Comparison of ENCODE assay signal across 1 cellular context in the genomic region with DNA sequence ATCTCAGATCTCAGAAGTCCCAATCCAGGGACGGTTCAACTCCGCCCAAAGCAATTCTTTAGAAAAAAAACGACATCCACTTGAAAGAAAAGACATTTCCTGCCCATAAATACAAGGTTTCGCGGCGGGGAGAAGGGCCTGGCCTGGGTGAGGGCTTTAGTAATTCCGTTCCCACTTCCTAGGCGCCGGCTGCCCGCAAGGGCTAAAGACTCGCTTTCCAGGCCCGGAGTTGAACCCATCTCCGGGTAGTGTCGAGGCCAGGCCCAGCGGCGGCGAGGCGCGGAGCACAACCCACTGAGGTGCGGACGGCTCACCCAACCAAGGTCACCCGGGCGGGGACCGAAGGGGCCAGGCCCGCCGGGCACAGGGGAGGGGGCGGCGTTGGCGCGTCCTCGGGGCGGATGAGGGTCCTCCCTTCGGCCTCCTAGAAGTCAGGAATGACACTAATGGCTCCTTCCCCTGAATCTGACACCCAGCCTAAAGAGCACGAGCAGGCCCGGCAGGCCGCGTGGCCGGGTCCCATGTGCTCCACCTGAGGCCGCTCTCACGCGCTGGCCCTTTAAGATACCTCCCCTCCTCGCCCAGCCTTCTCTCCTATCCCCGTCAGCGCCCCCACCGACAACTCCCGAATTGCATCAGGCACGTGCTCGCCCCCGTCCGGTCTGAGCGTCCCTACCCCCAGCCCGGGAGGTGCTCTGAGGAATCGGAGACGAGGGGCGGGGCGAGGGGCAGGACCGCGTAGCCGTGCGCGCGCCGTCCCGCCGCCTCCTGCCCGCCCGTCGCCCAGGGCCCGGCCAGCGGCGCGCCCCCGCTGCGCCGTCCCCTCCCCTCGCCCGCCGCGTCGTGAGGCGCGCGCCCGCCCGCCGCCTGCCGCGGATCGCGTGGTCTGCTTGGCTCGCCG.
A peak's percentile ranks its signal among the peaks of the same experiment; 100 is the strongest.
TF ChIP-seq lines count a peak whose summit lies in the region.

No MANE protein-coding gene starts in this region.

TF ChIP-seq in K562, 482 proteins besides CTCF, POLR2A, EP300 and RAD21 (continued from another document and continues in another):
- TF ChIP-seq, protein P1, sequence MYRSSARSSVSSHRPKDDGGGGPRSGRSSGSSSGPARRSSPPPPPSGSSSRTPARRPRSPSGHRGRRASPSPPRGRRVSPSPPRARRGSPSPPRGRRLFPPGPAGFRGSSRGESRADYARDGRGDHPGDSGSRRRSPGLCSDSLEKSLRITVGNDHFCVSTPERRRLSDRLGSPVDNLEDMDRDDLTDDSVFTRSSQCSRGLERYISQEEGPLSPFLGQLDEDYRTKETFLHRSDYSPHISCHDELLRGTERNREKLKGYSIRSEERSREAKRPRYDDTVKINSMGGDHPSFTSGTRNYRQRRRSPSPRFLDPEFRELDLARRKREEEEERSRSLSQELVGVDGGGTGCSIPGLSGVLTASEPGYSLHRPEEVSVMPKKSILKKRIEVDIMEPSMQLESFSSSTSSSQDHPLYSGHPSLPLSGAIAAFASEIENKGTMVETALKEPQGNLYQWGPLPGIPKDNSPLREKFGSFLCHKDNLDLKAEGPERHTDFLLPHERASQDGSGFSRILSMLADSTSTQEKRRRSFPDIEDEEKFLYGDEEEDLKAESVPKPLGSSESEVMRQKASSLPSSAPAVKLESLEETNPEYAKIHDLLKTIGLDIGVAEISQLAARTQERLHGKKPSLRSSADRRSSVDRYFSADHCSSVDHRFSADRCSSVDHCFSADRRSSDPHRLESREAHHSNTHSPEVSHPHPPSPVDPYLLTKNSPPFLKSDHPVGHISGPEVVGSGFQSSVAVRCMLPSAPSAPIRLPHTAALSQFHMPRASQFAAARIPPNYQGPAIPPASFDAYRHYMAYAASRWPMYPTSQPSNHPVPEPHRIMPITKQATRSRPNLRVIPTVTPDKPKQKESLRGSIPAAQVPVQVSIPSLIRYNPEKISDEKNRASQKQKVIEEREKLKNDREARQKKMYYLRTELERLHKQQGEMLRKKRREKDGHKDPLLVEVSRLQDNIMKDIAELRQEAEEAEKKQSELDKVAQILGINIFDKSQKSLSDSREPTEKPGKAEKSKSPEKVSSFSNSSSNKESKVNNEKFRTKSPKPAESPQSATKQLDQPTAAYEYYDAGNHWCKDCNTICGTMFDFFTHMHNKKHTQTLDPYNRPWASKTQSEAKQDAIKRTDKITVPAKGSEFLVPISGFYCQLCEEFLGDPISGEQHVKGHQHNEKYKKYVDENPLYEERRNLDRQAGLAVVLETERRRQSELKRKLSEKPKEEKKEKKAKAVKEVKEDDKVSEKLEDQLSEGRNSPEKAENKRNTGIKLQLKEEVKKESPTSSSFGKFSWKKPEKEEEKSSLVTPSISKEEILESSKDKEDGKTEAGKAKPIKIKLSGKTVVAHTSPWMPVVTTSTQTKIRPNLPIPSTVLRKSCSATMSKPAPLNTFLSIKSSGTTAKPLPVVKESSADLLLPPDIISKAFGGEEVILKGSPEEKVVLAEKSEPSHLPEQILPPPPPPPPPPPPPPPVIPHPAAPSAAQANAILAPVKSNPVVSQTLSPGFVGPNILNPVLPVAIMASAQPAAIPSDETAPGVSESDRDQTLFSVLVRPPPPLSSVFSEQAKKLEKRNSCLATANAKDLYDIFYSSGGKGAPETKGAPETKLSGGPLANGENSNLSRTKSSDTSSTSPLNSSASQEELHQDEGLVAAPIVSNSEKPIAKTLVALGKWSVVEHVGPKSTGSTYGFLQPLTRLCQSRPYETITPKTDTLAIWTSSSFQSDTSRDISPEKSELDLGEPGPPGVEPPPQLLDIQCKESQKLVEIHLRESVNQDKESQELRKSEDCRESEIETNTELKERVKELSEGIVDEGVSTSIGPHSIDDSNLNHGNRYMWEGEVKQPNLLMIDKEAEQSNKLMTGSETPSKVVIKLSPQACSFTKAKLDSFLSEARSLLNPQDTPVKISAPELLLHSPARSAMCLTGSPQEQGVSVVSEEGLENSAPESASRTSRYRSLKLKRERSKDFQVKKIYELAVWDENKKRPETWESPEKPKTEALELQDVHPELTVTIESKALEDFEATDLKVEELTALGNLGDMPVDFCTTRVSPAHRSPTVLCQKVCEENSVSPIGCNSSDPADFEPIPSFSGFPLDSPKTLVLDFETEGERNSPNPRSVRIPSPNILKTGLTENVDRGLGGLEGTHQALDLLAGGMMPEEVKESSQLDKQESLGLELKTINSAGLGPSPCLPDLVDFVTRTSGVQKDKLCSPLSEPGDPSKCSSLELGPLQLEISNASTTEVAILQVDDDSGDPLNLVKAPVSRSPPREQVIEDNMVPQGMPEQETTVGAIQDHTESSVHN (IDR thresholded peaks at IDR 0.05; ENCODE audit: borderline replicate concordance in 1 of 2, low read depth in 1 of 2), result peak in 1 of 2 experiments; percentile 48; a peak in 1 of 4 replicates
- TF ChIP-seq NR1H2 (CRISPR knock-in tag; IDR thresholded peaks at IDR 0.05) (no peak), TOE1 (IDR thresholded peaks at IDR 0.05; ENCODE audit: borderline replicate concordance) (peak; percentile 91), TOE1 (CRISPR knock-in tag; IDR thresholded peaks at IDR 0.05; ENCODE audit: borderline replicate concordance, low read depth) (peak; percentile 77; the same call in 1 of the 2 replicates), ZNF583 (CRISPR knock-in tag; IDR thresholded peaks at IDR 0.05) (peak; percentile 77; the same call in 1 of the 2 replicates), TAF1 (IDR thresholded peaks at IDR 0.05; ENCODE audit: control insufficient read depth, extremely low read depth, insufficient read depth, low read length, severe bottlenecking) (peak; percentile 18), KLF13 (tag; IDR thresholded peaks at IDR 0.05; ENCODE audit: borderline replicate concordance, low read depth) (peak; percentile 75; the same call in 1 of the 2 replicates), BDP1 (IDR thresholded peaks at IDR 0.05; ENCODE audit: insufficient read depth, insufficient read length) (no peak), EP400 (IDR thresholded peaks at IDR 0.05) (peak; percentile 100), RBM14 (IDR thresholded peaks at IDR 0.05; ENCODE audit: borderline replicate concordance, insufficient read depth, low read depth, low read length) (0 out of 2 replicates have a peak, but pooled peaks have one; percentile 81), ZZZ3 (IDR thresholded peaks at IDR 0.05) (no peak), DIDO1 (tag; IDR thresholded peaks at IDR 0.05; ENCODE audit: low read depth) (no peak), U2AF2 (optimal IDR thresholded peaks at IDR 0.05; ENCODE audit: low read depth, low read length) (no peak), SRF (CRISPR knock-in tag; IDR thresholded peaks at IDR 0.05) (no peak; a peak in 1 of 4 replicates), ZSCAN32 (CRISPR knock-in tag; IDR thresholded peaks at IDR 0.05) (no peak; the same call in 1 of the 2 replicates), EHMT2 (IDR thresholded peaks at IDR 0.05) (no peak), NFXL1 (CRISPR knock-in tag; IDR thresholded peaks at IDR 0.05) (no peak), ZNF668 (CRISPR knock-in tag; IDR thresholded peaks at IDR 0.05) (no peak), ZNF274 (IDR thresholded peaks at IDR 0.05; ENCODE audit: borderline replicate concordance, low read depth, low read length) (no peak), MBD2 (IDR thresholded peaks at IDR 0.05; ENCODE audit: borderline replicate concordance, low read depth) (peak; percentile 60; the same call in 1 of the 2 replicates), HMG20A (CRISPR knock-in tag; conservative IDR thresholded peaks at IDR 0.05) (no peak), GATAD2B (IDR thresholded peaks at IDR 0.05; ENCODE audit: borderline replicate concordance) (peak; percentile 75; the same call in 1 of the 2 replicates), FOXK1 (CRISPR knock-in tag; IDR thresholded peaks at IDR 0.05; ENCODE audit: borderline replicate concordance) (peak; percentile 97), SP1 (CRISPR knock-in tag; IDR thresholded peaks at IDR 0.05) (peak; percentile 92), RCOR1 (IDR thresholded peaks at IDR 0.05; ENCODE audit: borderline replicate concordance in 1 of 2, low read depth in 2 of 2, low read length in 2 of 2) (peak in 1 of 2 experiments; percentile 89; a peak in 2 of 4 replicates), BRD4 (IDR thresholded peaks at IDR 0.05) (peak; percentile 89; the same call in 1 of the 2 replicates), ZNF644 (tag; IDR thresholded peaks at IDR 0.05; ENCODE audit: low read depth) (peak; percentile 90; the same call in 1 of the 2 replicates), ZNF431 (CRISPR knock-in tag; IDR thresholded peaks at IDR 0.05) (peak; percentile 94), TBL1XR1 (IDR thresholded peaks at IDR 0.05; ENCODE audit: low read length in 2 of 2) (0 out of 4 replicates have a peak, but pooled peaks have one; percentile 27 to 51), PHB (CRISPR knock-in tag; IDR thresholded peaks at IDR 0.05) (no peak)
- TF ChIP-seq, protein P2, sequence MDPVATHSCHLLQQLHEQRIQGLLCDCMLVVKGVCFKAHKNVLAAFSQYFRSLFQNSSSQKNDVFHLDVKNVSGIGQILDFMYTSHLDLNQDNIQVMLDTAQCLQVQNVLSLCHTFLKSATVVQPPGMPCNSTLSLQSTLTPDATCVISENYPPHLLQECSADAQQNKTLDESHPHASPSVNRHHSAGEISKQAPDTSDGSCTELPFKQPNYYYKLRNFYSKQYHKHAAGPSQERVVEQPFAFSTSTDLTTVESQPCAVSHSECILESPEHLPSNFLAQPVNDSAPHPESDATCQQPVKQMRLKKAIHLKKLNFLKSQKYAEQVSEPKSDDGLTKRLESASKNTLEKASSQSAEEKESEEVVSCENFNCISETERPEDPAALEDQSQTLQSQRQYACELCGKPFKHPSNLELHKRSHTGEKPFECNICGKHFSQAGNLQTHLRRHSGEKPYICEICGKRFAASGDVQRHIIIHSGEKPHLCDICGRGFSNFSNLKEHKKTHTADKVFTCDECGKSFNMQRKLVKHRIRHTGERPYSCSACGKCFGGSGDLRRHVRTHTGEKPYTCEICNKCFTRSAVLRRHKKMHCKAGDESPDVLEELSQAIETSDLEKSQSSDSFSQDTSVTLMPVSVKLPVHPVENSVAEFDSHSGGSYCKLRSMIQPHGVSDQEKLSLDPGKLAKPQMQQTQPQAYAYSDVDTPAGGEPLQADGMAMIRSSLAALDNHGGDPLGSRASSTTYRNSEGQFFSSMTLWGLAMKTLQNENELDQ (CRISPR knock-in tag; IDR thresholded peaks at IDR 0.05; ENCODE audit: borderline replicate concordance), result peak; percentile 91; the same call in 1 of the 2 replicates
- TF ChIP-seq, protein P3, sequence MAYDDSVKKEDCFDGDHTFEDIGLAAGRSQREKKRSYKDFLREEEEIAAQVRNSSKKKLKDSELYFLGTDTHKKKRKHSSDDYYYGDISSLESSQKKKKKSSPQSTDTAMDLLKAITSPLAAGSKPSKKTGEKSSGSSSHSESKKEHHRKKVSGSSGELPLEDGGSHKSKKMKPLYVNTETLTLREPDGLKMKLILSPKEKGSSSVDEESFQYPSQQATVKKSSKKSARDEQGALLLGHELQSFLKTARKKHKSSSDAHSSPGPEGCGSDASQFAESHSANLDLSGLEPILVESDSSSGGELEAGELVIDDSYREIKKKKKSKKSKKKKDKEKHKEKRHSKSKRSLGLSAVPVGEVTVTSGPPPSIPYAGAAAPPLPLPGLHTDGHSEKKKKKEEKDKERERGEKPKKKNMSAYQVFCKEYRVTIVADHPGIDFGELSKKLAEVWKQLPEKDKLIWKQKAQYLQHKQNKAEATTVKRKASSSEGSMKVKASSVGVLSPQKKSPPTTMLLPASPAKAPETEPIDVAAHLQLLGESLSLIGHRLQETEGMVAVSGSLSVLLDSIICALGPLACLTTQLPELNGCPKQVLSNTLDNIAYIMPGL (CRISPR knock-in tag; IDR thresholded peaks at IDR 0.05), result peak; percentile 96
- TF ChIP-seq, protein P4, sequence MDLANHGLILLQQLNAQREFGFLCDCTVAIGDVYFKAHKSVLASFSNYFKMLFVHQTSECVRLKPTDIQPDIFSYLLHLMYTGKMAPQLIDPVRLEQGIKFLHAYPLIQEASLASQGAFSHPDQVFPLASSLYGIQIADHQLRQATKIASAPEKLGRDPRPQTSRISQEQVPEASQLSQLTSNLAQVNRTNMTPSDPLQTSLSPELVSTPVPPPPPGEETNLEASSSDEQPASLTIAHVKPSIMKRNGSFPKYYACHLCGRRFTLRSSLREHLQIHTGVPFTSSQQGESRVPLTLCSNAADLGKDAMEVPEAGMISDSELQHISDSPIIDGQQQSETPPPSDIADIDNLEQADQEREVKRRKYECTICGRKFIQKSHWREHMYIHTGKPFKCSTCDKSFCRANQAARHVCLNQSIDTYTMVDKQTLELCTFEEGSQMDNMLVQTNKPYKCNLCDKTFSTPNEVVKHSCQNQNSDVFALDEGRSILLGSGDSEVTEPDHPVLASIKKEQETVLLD (IDR thresholded peaks at IDR 0.05), result 0 out of 2 replicates have a peak, but pooled peaks have one; percentile 73
- TF ChIP-seq, protein P5, sequence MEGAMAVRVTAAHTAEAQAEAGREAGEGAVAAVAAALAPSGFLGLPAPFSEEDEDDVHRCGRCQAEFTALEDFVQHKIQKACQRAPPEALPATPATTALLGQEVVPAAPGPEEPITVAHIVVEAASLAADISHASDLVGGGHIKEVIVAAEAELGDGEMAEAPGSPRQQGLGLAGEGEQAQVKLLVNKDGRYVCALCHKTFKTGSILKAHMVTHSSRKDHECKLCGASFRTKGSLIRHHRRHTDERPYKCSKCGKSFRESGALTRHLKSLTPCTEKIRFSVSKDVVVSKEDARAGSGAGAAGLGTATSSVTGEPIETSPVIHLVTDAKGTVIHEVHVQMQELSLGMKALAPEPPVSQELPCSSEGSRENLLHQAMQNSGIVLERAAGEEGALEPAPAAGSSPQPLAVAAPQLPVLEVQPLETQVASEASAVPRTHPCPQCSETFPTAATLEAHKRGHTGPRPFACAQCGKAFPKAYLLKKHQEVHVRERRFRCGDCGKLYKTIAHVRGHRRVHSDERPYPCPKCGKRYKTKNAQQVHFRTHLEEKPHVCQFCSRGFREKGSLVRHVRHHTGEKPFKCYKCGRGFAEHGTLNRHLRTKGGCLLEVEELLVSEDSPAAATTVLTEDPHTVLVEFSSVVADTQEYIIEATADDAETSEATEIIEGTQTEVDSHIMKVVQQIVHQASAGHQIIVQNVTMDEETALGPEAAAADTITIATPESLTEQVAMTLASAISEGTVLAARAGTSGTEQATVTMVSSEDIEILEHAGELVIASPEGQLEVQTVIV (CRISPR knock-in tag; IDR thresholded peaks at IDR 0.05; ENCODE audit: borderline replicate concordance), result no peak
- TF ChIP-seq, protein P6, sequence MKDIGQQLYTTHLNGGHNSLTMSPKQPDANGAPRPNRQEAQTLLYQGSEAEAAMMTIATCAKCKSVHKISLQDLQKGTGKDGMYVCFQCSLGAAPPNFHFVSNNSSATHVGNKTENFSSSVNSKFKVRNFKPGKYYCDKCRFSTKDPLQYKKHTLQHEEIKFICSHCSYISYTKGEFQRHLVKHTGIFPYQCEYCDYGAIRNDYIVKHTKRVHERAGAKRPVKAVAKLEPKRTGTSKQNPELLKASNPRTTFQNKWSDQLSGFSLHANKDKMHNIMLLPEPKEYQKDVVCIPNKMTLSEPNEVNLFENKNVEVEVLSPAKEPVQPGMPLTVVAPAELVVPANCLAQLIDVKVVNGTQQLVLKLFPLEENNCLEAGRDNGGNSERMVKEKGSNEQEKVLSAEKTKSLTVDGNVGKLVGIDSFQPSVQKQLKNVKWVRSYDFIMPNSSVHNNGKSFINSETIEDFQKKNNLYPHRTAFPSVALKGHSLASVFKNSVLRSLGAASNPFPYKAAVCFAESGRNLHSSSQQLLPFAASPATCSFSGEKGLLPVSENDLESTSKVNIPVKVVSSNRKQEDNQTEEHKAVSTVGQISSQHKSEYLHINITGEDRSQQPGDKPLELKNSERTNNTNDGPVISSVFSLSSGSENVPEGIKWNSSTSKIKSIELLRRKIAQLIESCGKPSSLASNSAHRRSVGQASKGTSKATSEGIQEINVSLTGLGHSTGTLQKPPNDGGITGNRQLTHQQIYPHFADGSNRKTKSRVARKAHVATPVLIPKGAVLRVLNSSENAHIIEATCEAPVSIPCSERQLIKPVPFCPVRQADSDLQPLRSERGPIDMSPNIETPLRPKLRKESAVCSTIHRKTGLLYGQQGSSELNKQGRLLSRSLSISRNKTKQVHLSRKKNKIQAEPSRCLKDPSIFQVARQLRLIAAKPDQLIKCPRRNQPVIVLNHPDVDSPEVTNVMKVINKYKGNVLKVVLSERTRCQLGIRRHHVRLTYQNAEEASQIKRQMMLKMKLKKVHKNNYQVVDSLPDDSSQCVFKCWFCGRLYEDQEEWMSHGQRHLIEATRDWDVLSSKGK (CRISPR knock-in tag; IDR thresholded peaks at IDR 0.05), result no peak
